ENCODE assay signal across 10 cellular contexts in the genomic region with DNA sequence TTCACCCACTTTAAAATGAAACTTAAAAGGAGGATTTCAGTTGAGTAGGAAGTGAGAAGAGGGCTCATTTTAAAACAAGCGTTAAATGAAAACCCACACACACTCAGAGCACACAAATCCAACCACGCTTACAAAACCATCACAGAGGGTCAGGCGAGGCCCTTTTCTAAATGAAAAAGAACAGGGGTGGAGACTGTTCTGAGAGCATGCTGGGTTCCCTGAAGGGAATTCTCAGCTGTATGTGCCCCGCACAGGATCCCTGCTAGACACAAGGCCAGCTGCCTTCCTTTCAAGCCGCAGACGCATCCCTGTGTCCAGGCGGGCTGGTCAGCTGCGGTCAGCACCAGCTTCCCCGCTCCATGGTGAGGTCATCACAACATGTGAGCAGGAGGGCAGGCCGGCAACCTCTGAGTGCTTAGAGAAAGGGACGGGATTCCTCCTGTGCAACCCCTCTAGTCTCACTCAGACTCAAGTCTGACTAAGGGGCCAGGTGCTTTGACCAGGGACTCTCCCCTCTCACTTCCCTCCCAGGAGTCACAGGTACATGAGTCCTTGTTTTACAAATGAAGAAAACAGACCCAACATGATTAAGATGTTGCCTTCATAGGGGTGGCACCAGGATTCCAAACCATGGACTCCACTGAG.
A peak's percentile ranks its signal among the peaks of the same experiment; 100 is the strongest.
DNase-seq lines count a peak whose midpoint lies in the region; FAIRE-seq and TF ChIP-seq lines count a peak whose summit lies in the region.
"Had no signal": no experiment of that assay in that cellular context is flagged by ENCODE, and none has a peak within 500 bp of the region (broad histone marks: within the 10 kb centered on the region; RNA-seq: fewer than 3 reads in every experiment).

No MANE protein-coding gene starts in this region.

- FAIRE-seq in urothelium cell line (lab: Jason Lieb, UNC) = peak; percentile 87

- H3K27ac Mint-ChIP-seq in activated naive CD4-positive, alpha-beta T cell treated with anti-CD3 and anti-CD28 coated beads for 36 hours = no peak overlapping the region

- intact Hi-C loops in activated naive CD4-positive, alpha-beta T cell treated with anti-CD3 and anti-CD28 coated beads for 36 hours (cut with micrococcal nuclease) = loop anchor here (5.0 kb wide), 3 partner anchors 43 to 402 kb away; no protein-coding TSS in a partner anchor
- intact Hi-C loops in breast epithelium (cut with DNase I; ENCODE audit: low total_unique reads) = no loop called here

- no peaks in the 10 kb centered on the region for H3K36me3 Mint-ChIP-seq in activated naive CD4-positive, alpha-beta T cell treated with anti-CD3 and anti-CD28 coated beads for 36 hours (ENCODE audit: low read depth)

- CTCF ChIA-PET in activated naive CD4-positive, alpha-beta T cell treated with anti-CD3 and anti-CD28 coated beads for 36 hours (lab: Charles Lee) = no interaction called here

- peaks cover 14% of the 10 kb centered on the region for H3K4me1 Mint-ChIP-seq in activated naive CD4-positive, alpha-beta T cell treated with anti-CD3 and anti-CD28 coated beads for 36 hours (ENCODE audit: low read depth)

- H3K9me3 Mint-ChIP-seq in activated naive CD4-positive, alpha-beta T cell treated with anti-CD3 and anti-CD28 coated beads for 36 hours = no peaks in the 10 kb centered on the region

- H3K27me3 Mint-ChIP-seq in activated naive CD4-positive, alpha-beta T cell treated with anti-CD3 and anti-CD28 coated beads for 36 hours (ENCODE audit: low read depth) = peaks cover 11% of the 10 kb centered on the region

- peak overlapping the region; percentile 59 to 86 for H3K27ac ChIP-seq in breast epithelium
- H3K27ac ChIP-seq: C4-2B had no signal

- H3K4me1 ChIP-seq in breast epithelium = peaks cover 0 to 2% of the 10 kb centered on the region in 2 donors

- H3K36me3 ChIP-seq in breast epithelium = no peaks in the 10 kb centered on the region

- no peak for TF ChIP-seq POLR2A in breast epithelium (IDR thresholded peaks at IDR 0.05)

- no peak overlapping the region for H3K4me3 Mint-ChIP-seq in activated naive CD4-positive, alpha-beta T cell treated with anti-CD3 and anti-CD28 coated beads for 36 hours

- peak overlapping the region in 1 of 3 donors; percentile 6 for H3K4me3 ChIP-seq in breast epithelium

- no peaks in the 10 kb centered on the region for H3K9me3 ChIP-seq in breast epithelium

- no peaks in the 10 kb centered on the region for H3K27me3 ChIP-seq in breast epithelium

- TF ChIP-seq CTCF in breast epithelium (IDR thresholded peaks at IDR 0.05) = no peak

- DNase-seq in activated naive CD4-positive, alpha-beta T cell treated with anti-CD3 and anti-CD28 coated beads for 36 hours = peak; percentile 28
- no peak for DNase-seq in activated naive CD4-positive, alpha-beta T cell (lab: John Stamatoyannopoulos, UW)
- DNase-seq in breast epithelium (ENCODE audit: low spot score in 2 of 2) (no peak), medulla oblongata (ENCODE audit: extremely low spot score) (peak; percentile 25), urothelium cell line (ENCODE audit: low spot score) (no peak), NCI-H345 treated with DMSO at 0.1 percent for 48 hours (lab: John Stamatoyannopoulos, UW; ENCODE audit: unreplicated experiment) (no peak)
- no peak for DNase-seq in activated CD8-positive, alpha-beta memory T cell treated with anti-CD3 and anti-CD28 coated beads, Interleukin-2, amount 50 U/mL, for 48 hours
- DNase-seq in effector CD4-positive, alpha-beta T cell = no peak
- DNase-seq: NCI-H187 had no signal

Comparison
In these comparisons a context has a peak if more than half of its experiments do, and no peak if none do; other contexts are left out.
1. DNase-seq: peak in activated naive CD4-positive, alpha-beta T cell treated with anti-CD3 and anti-CD28 coated beads for 36 hours (single experiment) and medulla oblongata (single experiment); none in activated naive CD4-positive, alpha-beta T cell (0 of 4), breast epithelium (0 of 2), urothelium cell line (single experiment), activated CD8-positive, alpha-beta memory T cell treated with anti-CD3 and anti-CD28 coated beads, Interleukin-2, amount 50 U/mL, for 48 hours (single experiment), effector CD4-positive, alpha-beta T cell (single experiment) and NCI-H345 treated with DMSO at 0.1 percent for 48 hours (single experiment).